Comparison of ENCODE assay signal across 8 cellular contexts in the genomic region with DNA sequence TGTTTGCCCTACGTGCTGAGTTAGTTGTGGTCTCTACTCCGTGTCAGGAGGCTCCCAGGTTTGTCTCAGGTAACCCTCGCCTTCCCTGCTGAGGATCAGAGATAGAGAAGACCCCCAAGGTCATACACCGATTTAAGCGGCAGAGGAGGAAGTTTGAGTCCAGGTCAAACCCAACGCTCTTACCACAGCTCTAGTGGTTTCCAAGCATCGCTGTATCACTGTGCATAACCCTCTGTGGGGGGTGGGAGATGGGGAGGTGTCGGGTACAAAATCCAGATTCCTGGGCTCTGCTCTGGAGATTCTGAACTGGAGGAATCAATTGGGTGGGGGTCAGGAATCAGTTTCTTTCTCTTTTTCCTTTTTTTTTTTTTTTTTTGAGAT. TPM values are rescaled to one million over a fixed set of nuclear protein-coding genes. Genes with fewer than 3 reads are reported as not detected.
DNase-seq lines count a peak whose midpoint lies in the region; ATAC-seq, FAIRE-seq and TF ChIP-seq lines count a peak whose summit lies in the region.

No MANE protein-coding gene starts in this region.

- peak overlapping the region; percentile 83 for H2AFZ ChIP-seq in keratinocyte (ENCODE audit: control insufficient read depth, low read length)

- CTCF ChIA-PET in activated CD8-positive, alpha-beta memory T cell treated with anti-CD3 and anti-CD28 coated beads, Interleukin-2, amount 10 ng/mL, durations not matched to agents 7 days and 5 days (lab: Charles Lee) = interaction anchor here (1.0 to 3.5 kb wide), 4 partner anchors 10 to 29 kb away, joined by 3 to 18 read pairs (median 4); partner anchors contain the start of genes FERMT3 and FKBP2
- CTCF ChIA-PET in activated CD8-positive, alpha-beta T cell treated with anti-CD3 and anti-CD28 coated beads for 36 hours (lab: Charles Lee) = interaction anchor here (1.1 to 1.5 kb wide), 4 partner anchors 26 to 73 kb away, joined by 3 to 5 read pairs (median 4); no protein-coding TSS in a partner anchor

- H3K4me3 ChIP-seq in keratinocyte (ENCODE audit: control insufficient read depth in 2 of 3, extremely low read depth in 1 of 3, insufficient read depth in 2 of 3, low read depth in 1 of 3, low read length in 3 of 3) (peak overlapping the region; percentile 48 to 81 (median 66)), thymus (ENCODE audit: low read length) (peak overlapping the region; percentile 64), SJCRH30 (no peak overlapping the region)

- H3K4me1 Mint-ChIP-seq in activated CD8-positive, alpha-beta memory T cell treated with anti-CD3 and anti-CD28 coated beads, Interleukin-2, amount 10 ng/mL, durations not matched to agents 7 days and 5 days = peaks cover 48% of the 10 kb centered on the region
- H3K4me1 Mint-ChIP-seq in activated CD8-positive, alpha-beta T cell treated with anti-CD3 and anti-CD28 coated beads for 36 hours (ENCODE audit: low read depth) = peaks cover 34% of the 10 kb centered on the region

- H3K4me1 ChIP-seq in keratinocyte (ENCODE audit: control insufficient read depth, extremely low read depth, insufficient read depth, low read length) (peaks cover 53% of the 10 kb centered on the region), thymus (ENCODE audit: control insufficient read depth, insufficient read depth, low read length) (peaks cover 32% of the 10 kb centered on the region), SJCRH30 (no peaks in the 10 kb centered on the region; the same call in 1 of the 2 replicates)

- peaks cover 13% of the 10 kb centered on the region for H3K79me2 ChIP-seq in keratinocyte (ENCODE audit: control insufficient read depth, insufficient read depth, low read length)

- POLR2A ChIA-PET in activated CD8-positive, alpha-beta T cell treated with anti-CD3 and anti-CD28 coated beads for 36 hours (lab: Charles Lee) = interaction anchor here (1.0 to 4.6 kb wide), 6 partner anchors 9 to 44 kb away, joined by 3 to 39 read pairs (median 4); partner anchors contain the start of gene FERMT3

- dilution Hi-C loops in keratinocyte (cut with MboI; ENCODE audit: extremely low pct_ligation_motif_present, low sequenced_read_pairs) = no loop called here

- H4K20me1 ChIP-seq in keratinocyte (ENCODE audit: control insufficient read depth, extremely low read depth, insufficient read depth, low read length) = no peaks in the 10 kb centered on the region

- TF ChIP-seq CTCF in activated CD8-positive, alpha-beta T cell treated with anti-CD3 and anti-CD28 coated beads for 36 hours (IDR thresholded peaks at IDR 0.05) = no peak
- TF ChIP-seq CTCF in keratinocyte (optimal IDR thresholded peaks at IDR 0.05 in 1 of 3, IDR thresholded peaks at IDR 0.05 in 1 of 3, conservative IDR thresholded peaks at IDR 0.05 in 1 of 3; ENCODE audit: extremely low read depth in 1 of 3, insufficient read depth in 2 of 3, low read length in 3 of 3) = no peak

- peaks cover 1% of the 10 kb centered on the region for H3K36me3 Mint-ChIP-seq in activated CD8-positive, alpha-beta memory T cell treated with anti-CD3 and anti-CD28 coated beads, Interleukin-2, amount 10 ng/mL, durations not matched to agents 7 days and 5 days
- peaks cover 13% of the 10 kb centered on the region for H3K36me3 Mint-ChIP-seq in activated CD8-positive, alpha-beta T cell treated with anti-CD3 and anti-CD28 coated beads for 36 hours (ENCODE audit: low read depth)

- H3K27ac ChIP-seq in keratinocyte (ENCODE audit: control insufficient read depth, insufficient read depth, low read length) = peak overlapping the region; percentile 70
- peak overlapping the region; percentile 94 for H3K27ac ChIP-seq in thymus (ENCODE audit: low read depth)
- H3K27ac ChIP-seq in SJCRH30 = no peak overlapping the region

- H3K9me3 Mint-ChIP-seq in activated CD8-positive, alpha-beta memory T cell treated with anti-CD3 and anti-CD28 coated beads, Interleukin-2, amount 10 ng/mL, durations not matched to agents 7 days and 5 days (ENCODE audit: low read depth) = no peaks in the 10 kb centered on the region
- H3K9me3 Mint-ChIP-seq in activated CD8-positive, alpha-beta T cell treated with anti-CD3 and anti-CD28 coated beads for 36 hours = no peaks in the 10 kb centered on the region

- H3K27me3 ChIP-seq in keratinocyte (ENCODE audit: control insufficient read depth, extremely low read depth, insufficient read depth, low read length) (no peaks in the 10 kb centered on the region), thymus (ENCODE audit: control insufficient read depth, insufficient read depth) (no peaks in the 10 kb centered on the region), SJCRH30 (no peaks in the 10 kb centered on the region)

- H3K9me1 ChIP-seq in keratinocyte (ENCODE audit: control insufficient read depth, extremely low read depth, insufficient read depth, low read length) = peaks cover 2% of the 10 kb centered on the region

- 4% methylated on average over 8 of the region's 8 CpGs for WGBS in thymus

- H3K36me3 ChIP-seq in keratinocyte (ENCODE audit: control insufficient read depth in 2 of 2, extremely low read depth in 1 of 2, insufficient read depth in 2 of 2, low read length in 2 of 2) (peaks cover 3 to 7% of the 10 kb centered on the region in 2 experiments), thymus (ENCODE audit: control insufficient read depth, insufficient read depth) (peaks cover 3% of the 10 kb centered on the region), SJCRH30 (no peaks in the 10 kb centered on the region)

- peak overlapping the region; percentile 85 for H3K27ac Mint-ChIP-seq in activated CD8-positive, alpha-beta memory T cell treated with anti-CD3 and anti-CD28 coated beads, Interleukin-2, amount 10 ng/mL, durations not matched to agents 7 days and 5 days
- H3K27ac Mint-ChIP-seq in activated CD8-positive, alpha-beta T cell treated with anti-CD3 and anti-CD28 coated beads for 36 hours = peak overlapping the region; percentile 83

- intact Hi-C loops in activated CD8-positive, alpha-beta T cell treated with anti-CD3 and anti-CD28 coated beads for 36 hours (cut with micrococcal nuclease) = no loop called here

- no peaks in the 10 kb centered on the region for H3K9me3 ChIP-seq in keratinocyte (ENCODE audit: control insufficient read depth, low read depth, low read length)
- no peaks in the 10 kb centered on the region for H3K9me3 ChIP-seq in thymus (ENCODE audit: control insufficient read depth)
- no peaks in the 10 kb centered on the region for H3K9me3 ChIP-seq in SJCRH30 (replicated peaks)

- peak overlapping the region; percentile 88 for H3K9ac ChIP-seq in keratinocyte (ENCODE audit: control insufficient read depth, extremely low read depth, insufficient read depth, low read length)

- no peak for DNase-seq in activated CD8-positive, alpha-beta memory T cell treated with anti-CD3 and anti-CD28 coated beads, Interleukin-2, amount 10 ng/mL, durations not matched to agents 7 days and 5 days
- no peak for DNase-seq in activated CD8-positive, alpha-beta memory T cell treated with anti-CD3 and anti-CD28 coated beads, Interleukin-2, amount 50 U/mL, for 4 hours
- DNase-seq in activated CD8-positive, alpha-beta T cell treated with anti-CD3 and anti-CD28 coated beads for 36 hours = no peak
- DNase-seq in keratinocyte (ENCODE audit: low read depth, low spot score) = no peak
- no peak for DNase-seq in SJCRH30
- no peak for DNase-seq in epidermal melanocyte (ENCODE audit: insufficient read length, low spot score)
- no peak for DNase-seq in NCI-H510A treated with DMSO at 0.1 percent for 48 hours (lab: John Stamatoyannopoulos, UW)

- no peak for FAIRE-seq in keratinocyte (lab: Jason Lieb, UNC)

- peak overlapping the region; percentile 78 for H3K4me2 ChIP-seq in keratinocyte (ENCODE audit: control insufficient read depth, extremely low read depth, insufficient read depth, low read depth, low read length)

- no peak for ATAC-seq in activated CD8-positive, alpha-beta memory T cell treated with anti-CD3 and anti-CD28 coated beads, Interleukin-2, amount 10 ng/mL, durations not matched to agents 7 days and 5 days
- ATAC-seq in activated CD8-positive, alpha-beta T cell treated with anti-CD3 and anti-CD28 coated beads for 36 hours = no peak

- H3K27me3 Mint-ChIP-seq in activated CD8-positive, alpha-beta memory T cell treated with anti-CD3 and anti-CD28 coated beads, Interleukin-2, amount 10 ng/mL, durations not matched to agents 7 days and 5 days = no peaks in the 10 kb centered on the region
- H3K27me3 Mint-ChIP-seq in activated CD8-positive, alpha-beta T cell treated with anti-CD3 and anti-CD28 coated beads for 36 hours = no peaks in the 10 kb centered on the region

- H3K4me3 Mint-ChIP-seq in activated CD8-positive, alpha-beta memory T cell treated with anti-CD3 and anti-CD28 coated beads, Interleukin-2, amount 10 ng/mL, durations not matched to agents 7 days and 5 days = peak overlapping the region; percentile 76
- H3K4me3 Mint-ChIP-seq in activated CD8-positive, alpha-beta T cell treated with anti-CD3 and anti-CD28 coated beads for 36 hours = peak overlapping the region; percentile 81

RNA-seq across cellular contexts. Expression of gene DNAJC4, which starts 0.6 kb away (rescaled TPM):
- 10 to 100 TPM; 29.7 to 37.0 TPM for total RNA-seq in activated CD8-positive, alpha-beta memory T cell treated with anti-CD3 and anti-CD28 coated beads, Interleukin-2, amount 10 ng/mL, durations not matched to agents 7 days and 5 days
- total RNA-seq in activated CD8-positive, alpha-beta T cell treated with anti-CD3 and anti-CD28 coated beads for 36 hours = 10 to 100 TPM; 25.8 to 26.1 TPM
- polyA plus RNA-seq in keratinocyte = 10.1 to 24.7 TPM (median 12.2 TPM) in 3 replicates
- polyA plus RNA-seq in keratinocyte (2011; ENCODE audit: low read depth) = 9.3 TPM
- polyA plus RNA-seq in keratinocyte (2011; cell fraction: cytosol; rRNA removed) = 9.2 and 17.4 TPM in 2 replicates
- 18.2 and 23.5 TPM in 2 replicates for polyA plus RNA-seq in keratinocyte (2011; cell fraction: nucleus; rRNA removed)
- 14.5 and 34.1 TPM in 2 replicates for polyA plus RNA-seq in keratinocyte (2012; ENCODE audit: low replicate concordance)
- polyA minus RNA-seq in keratinocyte = 8.9 to 21.3 TPM (median 12.1 TPM) in 3 replicates
- 17.5 TPM for polyA minus RNA-seq in keratinocyte (2011; cell fraction: cytosol; rRNA and poly(A)+ RNA removed)
- polyA minus RNA-seq in keratinocyte (2011; cell fraction: nucleus; rRNA and poly(A)+ RNA removed) = 3.3 and 6.4 TPM in 2 replicates
- 134 TPM for polyA plus RNA-seq in thymus
- 2.0 and 5.3 TPM in 2 replicates for total RNA-seq in SJCRH30 (2014; rRNA removed; shearing (Covaris generic))

RNA-seq across cellular contexts. Expression of gene VEGFB, which starts 3.4 kb away (rescaled TPM):
- total RNA-seq in activated CD8-positive, alpha-beta memory T cell treated with anti-CD3 and anti-CD28 coated beads, Interleukin-2, amount 10 ng/mL, durations not matched to agents 7 days and 5 days = 10 to 100 TPM; 53.4 to 54.8 TPM
- total RNA-seq in activated CD8-positive, alpha-beta T cell treated with anti-CD3 and anti-CD28 coated beads for 36 hours = 100 to 1,000 TPM in 1 of 2 experiments, 10 to 100 TPM in 1; 86.6 to 104 TPM
- polyA plus RNA-seq in keratinocyte = 9.7 to 23.3 TPM (median 10.0 TPM) in 3 replicates
- 9.0 TPM for polyA plus RNA-seq in keratinocyte (2011; ENCODE audit: low read depth)
- polyA plus RNA-seq in keratinocyte (2011; cell fraction: cytosol; rRNA removed) = 11.0 and 16.3 TPM in 2 replicates
- polyA plus RNA-seq in keratinocyte (2011; cell fraction: nucleus; rRNA removed) = 10.7 and 13.0 TPM in 2 replicates
- 49.0 and 59.7 TPM in 2 replicates for polyA plus RNA-seq in keratinocyte (2012; ENCODE audit: low replicate concordance)
- 5.9 to 9.7 TPM (median 7.4 TPM) in 3 replicates for polyA minus RNA-seq in keratinocyte
- 14.0 TPM for polyA minus RNA-seq in keratinocyte (2011; cell fraction: cytosol; rRNA and poly(A)+ RNA removed)
- polyA minus RNA-seq in keratinocyte (2011; cell fraction: nucleus; rRNA and poly(A)+ RNA removed) = 2.7 and 3.0 TPM in 2 replicates
- polyA plus RNA-seq in thymus = 70.2 TPM
- 26.4 and 27.8 TPM in 2 replicates for total RNA-seq in SJCRH30 (2014; rRNA removed; shearing (Covaris generic))

RNA-seq across cellular contexts. Expression of gene NUDT22, which starts 4.9 kb away (rescaled TPM):
- total RNA-seq in activated CD8-positive, alpha-beta memory T cell treated with anti-CD3 and anti-CD28 coated beads, Interleukin-2, amount 10 ng/mL, durations not matched to agents 7 days and 5 days = 10 to 100 TPM; 83.8 to 84.1 TPM
- total RNA-seq in activated CD8-positive, alpha-beta T cell treated with anti-CD3 and anti-CD28 coated beads for 36 hours = 10 to 100 TPM; 66.0 to 69.2 TPM
- 22.6 to 55.6 TPM (median 31.1 TPM) in 3 replicates for polyA plus RNA-seq in keratinocyte
- 6.0 TPM for polyA plus RNA-seq in keratinocyte (2011; ENCODE audit: low read depth)
- 15.5 and 47.3 TPM in 2 replicates for polyA plus RNA-seq in keratinocyte (2011; cell fraction: cytosol; rRNA removed)
- polyA plus RNA-seq in keratinocyte (2011; cell fraction: nucleus; rRNA removed) = 39.6 and 53.9 TPM in 2 replicates
- polyA plus RNA-seq in keratinocyte (2012; ENCODE audit: low replicate concordance) = 33.2 and 45.9 TPM in 2 replicates
- 13.9 to 29.7 TPM (median 25.7 TPM) in 3 replicates for polyA minus RNA-seq in keratinocyte
- polyA minus RNA-seq in keratinocyte (2011; cell fraction: cytosol; rRNA and poly(A)+ RNA removed) = 61.2 TPM
- 19.4 and 19.9 TPM in 2 replicates for polyA minus RNA-seq in keratinocyte (2011; cell fraction: nucleus; rRNA and poly(A)+ RNA removed)
- 93.2 TPM for polyA plus RNA-seq in thymus
- 20.7 and 21.1 TPM in 2 replicates for total RNA-seq in SJCRH30 (2014; rRNA removed; shearing (Covaris generic))

RNA-seq across cellular contexts. Expression of gene TRPT1, which starts 5.0 kb away (rescaled TPM):
- total RNA-seq in activated CD8-positive, alpha-beta memory T cell treated with anti-CD3 and anti-CD28 coated beads, Interleukin-2, amount 10 ng/mL, durations not matched to agents 7 days and 5 days = 10 to 100 TPM; 33.4 to 37.1 TPM
- 10 to 100 TPM; 33.7 to 41.5 TPM for total RNA-seq in activated CD8-positive, alpha-beta T cell treated with anti-CD3 and anti-CD28 coated beads for 36 hours
- polyA plus RNA-seq in keratinocyte (15.5 to 20.3 TPM (median 18.3 TPM) in 3 replicates), thymus (66.7 TPM)
- 7.0 TPM for polyA plus RNA-seq in keratinocyte (2011; ENCODE audit: low read depth)
- 16.4 and 30.7 TPM in 2 replicates for polyA plus RNA-seq in keratinocyte (2011; cell fraction: cytosol; rRNA removed)
- polyA plus RNA-seq in keratinocyte (2011; cell fraction: nucleus; rRNA removed) = 28.3 and 38.8 TPM in 2 replicates
- 21.0 and 25.1 TPM in 2 replicates for polyA plus RNA-seq in keratinocyte (2012; ENCODE audit: low replicate concordance)
- 12.5 to 39.8 TPM (median 23.4 TPM) in 3 replicates for polyA minus RNA-seq in keratinocyte
- polyA minus RNA-seq in keratinocyte (2011; cell fraction: cytosol; rRNA and poly(A)+ RNA removed) = 17.8 TPM
- 6.5 and 9.7 TPM in 2 replicates for polyA minus RNA-seq in keratinocyte (2011; cell fraction: nucleus; rRNA and poly(A)+ RNA removed)
- 18.6 and 24.9 TPM in 2 replicates for total RNA-seq in SJCRH30 (2014; rRNA removed; shearing (Covaris generic))

RNA-seq across cellular contexts. Expression of gene FKBP2, which starts 9.9 kb away (rescaled TPM):
- 10 to 100 TPM; 23.4 to 23.9 TPM for total RNA-seq in activated CD8-positive, alpha-beta memory T cell treated with anti-CD3 and anti-CD28 coated beads, Interleukin-2, amount 10 ng/mL, durations not matched to agents 7 days and 5 days
- 10 to 100 TPM; 23.5 to 26.9 TPM for total RNA-seq in activated CD8-positive, alpha-beta T cell treated with anti-CD3 and anti-CD28 coated beads for 36 hours
- polyA plus RNA-seq in keratinocyte (40.3 to 57.7 TPM (median 51.9 TPM) in 3 replicates), thymus (128 TPM)
- 13.5 TPM for polyA plus RNA-seq in keratinocyte (2011; ENCODE audit: low read depth)
- 25.4 and 60.1 TPM in 2 replicates for polyA plus RNA-seq in keratinocyte (2011; cell fraction: cytosol; rRNA removed)
- 36.5 and 39.2 TPM in 2 replicates for polyA plus RNA-seq in keratinocyte (2011; cell fraction: nucleus; rRNA removed)
- 59.4 and 124 TPM in 2 replicates for polyA plus RNA-seq in keratinocyte (2012; ENCODE audit: low replicate concordance)
- polyA minus RNA-seq in keratinocyte = 19.1 to 44.3 TPM (median 19.4 TPM) in 3 replicates
- polyA minus RNA-seq in keratinocyte (2011; cell fraction: cytosol; rRNA and poly(A)+ RNA removed) = 48.7 TPM
- polyA minus RNA-seq in keratinocyte (2011; cell fraction: nucleus; rRNA and poly(A)+ RNA removed) = 10.8 and 13.9 TPM in 2 replicates
- 53.1 and 53.5 TPM in 2 replicates for total RNA-seq in SJCRH30 (2014; rRNA removed; shearing (Covaris generic))
